4 cellular contexts compared by ENCODE assay signal in genomic region chr4:48286060-48286459, GRCh38. TPM values are rescaled to one million over a fixed set of nuclear protein-coding genes. Genes with fewer than 3 reads are reported as not detected.
DNase-seq lines count a peak whose midpoint lies in the region; ATAC-seq, FAIRE-seq and TF ChIP-seq lines count a peak whose summit lies in the region.
"Not testable (repeated sequence)": the region's sequence is repeated elsewhere in the genome, so short reads cannot be mapped to it uniquely, and the experiment has no call there.
"Had no signal": no experiment of that assay in that cellular context is flagged by ENCODE, and none has a peak within 500 bp of the region (broad histone marks: within the 10 kb centered on the region; RNA-seq: fewer than 3 reads in every experiment).

No MANE protein-coding gene starts in this region.

- not testable (repeated sequence) for H3K79me2 ChIP-seq in K562 (ENCODE audit: control insufficient read depth, insufficient read depth, low read length); hepatocyte

- not testable (repeated sequence) for H3K36me3 ChIP-seq in K562 (ENCODE audit: control insufficient read depth, insufficient read depth, low read length); hepatocyte (replicated peaks; ENCODE audit: insufficient read depth, low read depth)

- not testable (repeated sequence) for H2AFZ ChIP-seq in K562 (ENCODE audit: low read depth, low read length); hepatocyte

- not testable (repeated sequence) for H3K4me3 ChIP-seq in K562, hepatocyte

- TF ChIP-seq EP300 in K562 (IDR thresholded peaks at IDR 0.05; ENCODE audit: low read length), result not testable (repeated sequence)

- CTCF ChIA-PET in K562 (lab: Yijun Ruan, JAX; ENCODE audit: low intra/inter-chr PET ratio), result not testable (repeated sequence)

- not testable (repeated sequence) for H3K9me2 ChIP-seq in hepatocyte (replicated peaks; ENCODE audit: insufficient read depth)

- H3K27ac ChIP-seq in K562 (ENCODE audit: extremely low read depth, low read depth, low read length), result not testable (repeated sequence)
- H3K27ac ChIP-seq in hepatocyte, result peak overlapping the region; percentile 63

- H3K9me3 ChIP-seq in K562 (replicated peaks; ENCODE audit: control insufficient read depth, insufficient read depth, low read depth, low read length); hepatocyte (ENCODE audit: low read depth): not testable (repeated sequence)

- TF ChIP-seq CTCF in K562 (IDR thresholded peaks at IDR 0.05 in 2 of 3, conservative IDR thresholded peaks at IDR 0.05 in 1 of 3; ENCODE audit: insufficient read depth in 2 of 3, low read depth in 1 of 3, low read length in 3 of 3); hepatocyte (IDR thresholded peaks at IDR 0.05; ENCODE audit: poor library complexity): not testable (repeated sequence)

- not testable (repeated sequence) for H3K27me3 ChIP-seq in K562 (ENCODE audit: control insufficient read depth in 2 of 2, insufficient read depth in 2 of 2, low read length in 2 of 2); hepatocyte

- not testable (repeated sequence) for BruUV-seq in K562 (replicated peaks; lab: Mats Ljungman, UMichigan)

- not testable (repeated sequence) for H3K4me2 ChIP-seq in K562 (ENCODE audit: insufficient read depth, low read length); hepatocyte

- not testable (repeated sequence) for FAIRE-seq in K562 (lab: Jason Lieb, UNC)

- not testable (repeated sequence) for H3K9me1 ChIP-seq in K562 (ENCODE audit: control insufficient read depth, insufficient read depth, low read length)

- not testable (repeated sequence) for ATAC-seq in K562

- H3K4me1 ChIP-seq in K562 (replicated peaks in 1 of 2; ENCODE audit: control insufficient read depth in 2 of 2, insufficient read depth in 2 of 2, low read length in 2 of 2); hepatocyte (ENCODE audit: insufficient read depth): not testable (repeated sequence)

- not testable (repeated sequence) for DNase-seq in K562 (ENCODE audit: extremely low read depth in 1 of 4, low spot score in 3 of 4); hepatocyte (ENCODE audit: low spot score)
- peak; percentile 13 for DNase-seq in dedifferentiated amniotic fluid mesenchymal stem cell (ENCODE audit: extremely low spot score)

- not testable (repeated sequence) for H3K9ac ChIP-seq in K562 (ENCODE audit: insufficient read depth in 1 of 2, low read depth in 2 of 2, low read length in 2 of 2)

- POLR2A ChIA-PET in K562 (lab: Yijun Ruan, JAX), result not testable (repeated sequence)

- H4K20me1 ChIP-seq in K562 (replicated peaks; ENCODE audit: control insufficient read depth, insufficient read depth, low read length); hepatocyte (ENCODE audit: insufficient read depth, poor library complexity, severe bottlenecking): not testable (repeated sequence)

- not testable (repeated sequence) for TF ChIP-seq RAD21 in K562 (CRISPR knock-in tag; conservative IDR thresholded peaks at IDR 0.05 in 1 of 2, IDR thresholded peaks at IDR 0.05 in 1 of 2)

- intact Hi-C loops in K562 (cut with micrococcal nuclease), result not testable (repeated sequence)

- WGBS in K562 (ENCODE audit: insufficient coverage, low coverage, missing lambda C conversion rate), result 84% methylated on average over 2 of the region's 2 CpGs
- 88% methylated on average over 2 of the region's 2 CpGs for WGBS in hepatocyte (ENCODE audit: low lambda C conversion rate, missing lambda C conversion rate)

- in situ Hi-C loops in K562 (cut with MboI), result not testable (repeated sequence)

- not testable (repeated sequence) for TF ChIP-seq POLR2A in K562 (conservative IDR thresholded peaks at IDR 0.05)

TF ChIP-seq in K562, 482 proteins besides CTCF, POLR2A, EP300 and RAD21:
- TF ChIP-seq DMBX1 (CRISPR knock-in tag; IDR thresholded peaks at IDR 0.05; ENCODE audit: borderline replicate concordance) (peak; percentile 57; the same call in 1 of the 2 replicates), ZNF592 (IDR thresholded peaks at IDR 0.05) (peak; percentile 81)

RNA-seq across cellular contexts. Expression of gene TEC, which starts 16.4 kb away (rescaled TPM):
- total RNA-seq in K562 (2011; cell fraction: chromatin; rRNA removed; ENCODE audit: low replicate concordance), result 12.7 and 33.0 TPM in 2 replicates
- total RNA-seq in K562 (2011; cell fraction: nucleolus; rRNA removed), result 6.3 and 7.9 TPM in 2 replicates
- 11.6 and 13.3 TPM in 2 replicates for total RNA-seq in K562 (2011; cell fraction: nucleoplasm; rRNA removed)
- 9.6 and 14.7 TPM in 2 replicates for total RNA-seq in K562 (2014; rRNA removed)
- 10.2 and 11.4 TPM in 2 replicates for total RNA-seq in K562 (2014; rRNA removed; fragmentation: Illumina TruSeq; extraction: Trizol)
- 12.5 and 13.0 TPM in 2 replicates for total RNA-seq in K562 (2015; rRNA removed; fragmentation: Illumina TruSeq; extraction: Trizol)
- total RNA-seq in K562 (2021), result 6.8 and 8.0 TPM in 2 replicates
- polyA plus RNA-seq in K562 (2011; rRNA removed), result 8.0 and 9.8 TPM in 2 replicates
- 1.8 and 5.7 TPM in 2 replicates for polyA plus RNA-seq in K562 (2011; cell fraction: cytosol; rRNA removed)
- 10.2 and 21.9 TPM in 2 replicates for polyA plus RNA-seq in K562 (2011; cell fraction: nucleus; rRNA removed)
- 7.2 and 7.8 TPM in 2 replicates for polyA plus RNA-seq in K562 (2012)
- polyA plus RNA-seq in K562 (2014; fragmentation: Illumina TruSeq; extraction: Trizol), result 7.4 and 8.8 TPM in 2 replicates
- polyA plus RNA-seq in K562 (2014; fragmentation: Nextera tagmentation; extraction: Ambion mirVana), result 1 to 10 TPM; 5.3 to 8.2 TPM
- polyA plus RNA-seq in K562 (2014; rRNA removed), result 6.8 and 10.6 TPM in 2 replicates
- 15.1 and 25.1 TPM in 2 replicates for polyA minus RNA-seq in K562 (2011; rRNA and poly(A)+ RNA removed)
- polyA minus RNA-seq in K562 (2011; cell fraction: cytosol; rRNA and poly(A)+ RNA removed), result 4.4 and 5.4 TPM in 2 replicates
- polyA minus RNA-seq in K562 (2011; cell fraction: nucleus; rRNA and poly(A)+ RNA removed), result 11.6 and 30.9 TPM in 2 replicates
- total RNA-seq in hepatocyte, result 1.2 and 2.1 TPM in 2 replicates
- 1.3 and 2.1 TPM in 2 replicates for polyA plus RNA-seq in hepatocyte
- total RNA-seq: A172 had no signal

RNA-seq across cellular contexts. Expression of gene SLAIN2, which starts 55.3 kb away (rescaled TPM):
- 23.3 and 34.3 TPM in 2 replicates for total RNA-seq in K562 (2011; cell fraction: chromatin; rRNA removed; ENCODE audit: low replicate concordance)
- total RNA-seq in K562 (2011; cell fraction: nucleolus; rRNA removed), result 8.2 and 9.6 TPM in 2 replicates
- total RNA-seq in K562 (2011; cell fraction: nucleoplasm; rRNA removed), result 16.6 and 27.1 TPM in 2 replicates
- total RNA-seq in K562 (2014; rRNA removed), result 8.4 and 11.5 TPM in 2 replicates
- 35.0 and 36.6 TPM in 2 replicates for total RNA-seq in K562 (2014; rRNA removed; fragmentation: Illumina TruSeq; extraction: Trizol)
- total RNA-seq in K562 (2015; rRNA removed; fragmentation: Illumina TruSeq; extraction: Trizol), result 46.9 and 56.8 TPM in 2 replicates
- total RNA-seq in K562 (2021), result 42.8 and 43.0 TPM in 2 replicates
- 25.5 and 41.8 TPM in 2 replicates for polyA plus RNA-seq in K562 (2011; rRNA removed)
- polyA plus RNA-seq in K562 (2011; cell fraction: cytosol; rRNA removed), result 19.2 and 27.7 TPM in 2 replicates
- polyA plus RNA-seq in K562 (2011; cell fraction: nucleus; rRNA removed), result 23.9 and 24.2 TPM in 2 replicates
- polyA plus RNA-seq in K562 (2012), result 42.5 and 45.8 TPM in 2 replicates
- polyA plus RNA-seq in K562 (2014; fragmentation: Illumina TruSeq; extraction: Trizol), result 86.2 and 116 TPM in 2 replicates
- 1 to 10 TPM; 3.5 to 6.2 TPM for polyA plus RNA-seq in K562 (2014; fragmentation: Nextera tagmentation; extraction: Ambion mirVana)
- 11.7 and 20.2 TPM in 2 replicates for polyA plus RNA-seq in K562 (2014; rRNA removed)
- polyA minus RNA-seq in K562 (2011; rRNA and poly(A)+ RNA removed), result 22.8 and 26.4 TPM in 2 replicates
- polyA minus RNA-seq in K562 (2011; cell fraction: cytosol; rRNA and poly(A)+ RNA removed), result 21.3 and 21.8 TPM in 2 replicates
- 12.5 and 32.0 TPM in 2 replicates for polyA minus RNA-seq in K562 (2011; cell fraction: nucleus; rRNA and poly(A)+ RNA removed)
- total RNA-seq in hepatocyte, result 67.6 and 101 TPM in 2 replicates
- 30.9 and 40.1 TPM in 2 replicates for polyA plus RNA-seq in hepatocyte
